ENCODE assay signal across 20 cellular contexts in genomic region chr11:84319853-84320252, GRCh38.
DNase-seq lines count a peak whose midpoint lies in the region; ATAC-seq and TF ChIP-seq lines count a peak whose summit lies in the region.
"Had no signal": no experiment of that assay in that cellular context is flagged by ENCODE, and none has a peak within 500 bp of the region (broad histone marks: within the 10 kb centered on the region; RNA-seq: fewer than 3 reads in every experiment).

No MANE protein-coding gene starts in this region.

- no peaks in the 10 kb centered on the region for H3K27me3 ChIP-seq in BE2C
- no peaks in the 10 kb centered on the region for H3K27me3 ChIP-seq in SK-N-SH (ENCODE audit: insufficient read depth)
- no peaks in the 10 kb centered on the region for H3K27me3 ChIP-seq in endodermal cell (ENCODE audit: control insufficient read depth, insufficient read depth, low read length, poor library complexity, severe bottlenecking)
- H3K27me3 ChIP-seq: BLaER1 treated with 17β-estradiol and CSF1 and Interleukin-3, amounts not matched to agents 10 nM and 100 nM had no signal

- H3K4me1 Mint-ChIP-seq in endodermal cell = peaks cover 4% of the 10 kb centered on the region
- H3K4me1 Mint-ChIP-seq: B cell; CD14-positive monocyte; CD8-positive, alpha-beta memory T cell had no signal

- POLR2A ChIA-PET in SK-N-SH (lab: Yijun Ruan, JAX) = no interaction called here

- 0 out of 2 replicates have a peak, but pooled peaks have one; percentile 2 for TF ChIP-seq RAD21 in SK-N-SH (IDR thresholded peaks at IDR 0.05; ENCODE audit: low read length)

- H3K4me3 ChIP-seq in BE2C (ENCODE audit: low read depth, low read length) = peak overlapping the region; percentile 4; the same call in 1 of the 2 replicates
- H3K4me3 ChIP-seq in SK-N-SH (ENCODE audit: low read depth in 2 of 2, low read length in 1 of 2) = no peak overlapping the region
- H3K4me3 ChIP-seq in endodermal cell (ENCODE audit: low read length) = no peak overlapping the region
- H3K4me3 ChIP-seq: BLaER1 treated with 17β-estradiol and CSF1 and Interleukin-3, amounts not matched to agents 10 nM and 100 nM; GM23248 had no signal

- H3K9me3 ChIP-seq in BE2C (no peaks in the 10 kb centered on the region), SK-N-SH (no peaks in the 10 kb centered on the region; the same call in 1 of the 2 replicates), endodermal cell (ENCODE audit: control insufficient read depth, low read length) (no peaks in the 10 kb centered on the region)
- H3K9me3 ChIP-seq: BLaER1 treated with 17β-estradiol and CSF1 and Interleukin-3, amounts not matched to agents 10 nM and 100 nM had no signal

- no peak overlapping the region for H2AFZ ChIP-seq in SK-N-SH (ENCODE audit: low read depth)
- H2AFZ ChIP-seq: GM23248 had no signal

- H3K36me3 ChIP-seq in BE2C (no peaks in the 10 kb centered on the region), SK-N-SH (replicated peaks in 1 of 2; ENCODE audit: control insufficient read depth in 1 of 2, insufficient read depth in 2 of 2, low read length in 1 of 2) (no peaks in the 10 kb centered on the region), endodermal cell (ENCODE audit: control insufficient read depth, insufficient read depth, low read length) (no peaks in the 10 kb centered on the region)
- H3K36me3 ChIP-seq: BLaER1 treated with 17β-estradiol and CSF1 and Interleukin-3, amounts not matched to agents 10 nM and 100 nM had no signal

- ATAC-seq in GM21825 (IDR thresholded peaks at IDR 0.05; ENCODE audit: unreplicated experiment) = no peak

- no peaks in the 10 kb centered on the region for H3K27me3 Mint-ChIP-seq in endodermal cell (ENCODE audit: insufficient read depth)
- H3K27me3 Mint-ChIP-seq: B cell; CD4-positive, alpha-beta T cell had no signal

- CTCF ChIA-PET in SK-N-SH (lab: Yijun Ruan, JAX) = no interaction called here

- H3K4me1 ChIP-seq in BE2C = peaks cover 30% of the 10 kb centered on the region
- H3K4me1 ChIP-seq in SK-N-SH (ENCODE audit: control insufficient read depth in 1 of 2, insufficient read depth in 2 of 2, low read depth in 1 of 2, low read length in 1 of 2) = peaks cover 0 to 12% of the 10 kb centered on the region in 2 experiments; a peak in 2 of 4 replicates
- H3K4me1 ChIP-seq in endodermal cell (ENCODE audit: control insufficient read depth, insufficient read depth, low read length) = no peaks in the 10 kb centered on the region
- H3K4me1 ChIP-seq: BLaER1 treated with 17β-estradiol and CSF1 and Interleukin-3, amounts not matched to agents 10 nM and 100 nM had no signal

- DNase-seq in BE2C = peak; percentile 58
- DNase-seq in NCI-H82 (lab: John Stamatoyannopoulos, UW) = peak; percentile 89
- DNase-seq in SK-N-SH = peak; percentile 52
- DNase-seq in retina = peak; percentile 12
- DNase-seq in RPMI8226 = no peak
- DNase-seq in endodermal cell = no peak
- DNase-seq: CD4-positive, alpha-beta T cell; CD8-positive, alpha-beta memory T cell; DMS 273 treated with DMSO at 0.1 percent for 48 hours; DMS79; EL; GDM1; GM23248; H7; HCEC 1CT had no signal

- no peaks in the 10 kb centered on the region for H4K20me1 ChIP-seq in SK-N-SH (ENCODE audit: insufficient read depth)
- H4K20me1 ChIP-seq: BLaER1 treated with 17β-estradiol and CSF1 and Interleukin-3, amounts not matched to agents 10 nM and 100 nM had no signal

- H3K27ac Mint-ChIP-seq in endodermal cell = no peak overlapping the region
- H3K27ac Mint-ChIP-seq: B cell; CD14-positive monocyte; CD4-positive, alpha-beta T cell; CD8-positive, alpha-beta memory T cell had no signal

- H3K27ac ChIP-seq in SK-N-SH (ENCODE audit: low read depth in 2 of 2, low read length in 1 of 2) (peak overlapping the region in 1 of 2 experiments; percentile 88; a peak in 2 of 4 replicates), endodermal cell (ENCODE audit: low read depth, low read length) (no peak overlapping the region)
- H3K27ac ChIP-seq: 22Rv1; BLaER1 treated with 17β-estradiol and CSF1 and Interleukin-3, amounts not matched to agents 10 nM and 100 nM; GM23248 had no signal

- H3K4me3 Mint-ChIP-seq in endodermal cell = no peak overlapping the region
- H3K4me3 Mint-ChIP-seq: B cell; CD14-positive monocyte; CD4-positive, alpha-beta T cell; CD8-positive, alpha-beta memory T cell had no signal

- no peaks in the 10 kb centered on the region for H3K9me3 Mint-ChIP-seq in endodermal cell

- H3F3A ChIP-seq in SK-N-SH (replicated peaks; ENCODE audit: insufficient read depth) = no peaks in the 10 kb centered on the region

- TF ChIP-seq CTCF in BE2C (IDR thresholded peaks at IDR 0.05; ENCODE audit: low read depth, low read length) = no peak
- no peak for TF ChIP-seq CTCF in SK-N-SH (IDR thresholded peaks at IDR 0.05)
- TF ChIP-seq CTCF in endodermal cell (conservative IDR thresholded peaks at IDR 0.05) = no peak

- no peaks in the 10 kb centered on the region for H3K9me2 ChIP-seq in SK-N-SH

- H3K9ac ChIP-seq in SK-N-SH = no peak overlapping the region
- no peak overlapping the region for H3K9ac ChIP-seq in endodermal cell (ENCODE audit: extremely low read depth, low read length, poor library complexity, severe bottlenecking)
- H3K9ac ChIP-seq: BLaER1 treated with 17β-estradiol and CSF1 and Interleukin-3, amounts not matched to agents 10 nM and 100 nM; GM23248 had no signal

- 13% methylated on average over 1 of the region's 1 CpG for whole genome bisulfite sequencing in SK-N-SH (ENCODE audit: low lambda C conversion rate)
- 86 to 100% methylated on average over 1 of the region's 1 CpG for WGBS in endodermal cell (ENCODE audit: insufficient coverage in 1 of 2, insufficient read length in 1 of 2), 2 experiments

- H3K36me3 Mint-ChIP-seq in endodermal cell (ENCODE audit: low read depth) = no peaks in the 10 kb centered on the region
- H3K36me3 Mint-ChIP-seq: CD14-positive monocyte; CD8-positive, alpha-beta memory T cell had no signal

- TF ChIP-seq EP300 in SK-N-SH (IDR thresholded peaks at IDR 0.05; ENCODE audit: borderline replicate concordance in 1 of 2, low read depth in 1 of 2, low read length in 1 of 2) = peak in 1 of 2 experiments; percentile 91; a peak in 2 of 4 replicates

- no peak overlapping the region for H3K4me2 ChIP-seq in SK-N-SH
- H3K4me2 ChIP-seq: BLaER1 treated with 17β-estradiol and CSF1 and Interleukin-3, amounts not matched to agents 10 nM and 100 nM had no signal

- no peaks in the 10 kb centered on the region for H3K79me2 ChIP-seq in SK-N-SH (ENCODE audit: insufficient read depth)

TF ChIP-seq in SK-N-SH, 30 proteins besides CTCF, POLR2A, EP300 and RAD21:
- TF ChIP-seq, protein P1, sequence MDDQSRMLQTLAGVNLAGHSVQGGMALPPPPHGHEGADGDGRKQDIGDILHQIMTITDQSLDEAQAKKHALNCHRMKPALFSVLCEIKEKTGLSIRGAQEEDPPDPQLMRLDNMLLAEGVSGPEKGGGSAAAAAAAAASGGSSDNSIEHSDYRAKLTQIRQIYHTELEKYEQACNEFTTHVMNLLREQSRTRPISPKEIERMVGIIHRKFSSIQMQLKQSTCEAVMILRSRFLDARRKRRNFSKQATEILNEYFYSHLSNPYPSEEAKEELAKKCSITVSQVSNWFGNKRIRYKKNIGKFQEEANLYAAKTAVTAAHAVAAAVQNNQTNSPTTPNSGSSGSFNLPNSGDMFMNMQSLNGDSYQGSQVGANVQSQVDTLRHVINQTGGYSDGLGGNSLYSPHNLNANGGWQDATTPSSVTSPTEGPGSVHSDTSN (IDR thresholded peaks at IDR 0.05) = no peak
- TF ChIP-seq GATA2 (CRISPR knock-in tag; IDR thresholded peaks at IDR 0.05) (peak; percentile 64), CHD2 (IDR thresholded peaks at IDR 0.05; ENCODE audit: low read length, partially characterized antibody) (peak; percentile 48)

Comparison
In these comparisons a context has a peak if more than half of its experiments do, and no peak if none do; other contexts are left out.
1. DNase-seq: peak in BE2C (single experiment), NCI-H82 (single experiment), SK-N-SH (single experiment) and retina (single experiment); none in RPMI8226 (single experiment) and endodermal cell (single experiment).